8 cellular contexts compared by ENCODE assay signal in genomic region chr17:56913000-56913866, GRCh38. TPM values are rescaled to one million over a fixed set of nuclear protein-coding genes. Genes with fewer than 3 reads are reported as not detected.
DNase-seq lines count a peak whose midpoint lies in the region; ATAC-seq lines count a peak whose summit lies in the region.

No MANE protein-coding gene starts in this region.

- H3K36me3 Mint-ChIP-seq in natural killer cell treated with Interleukin-12 subunit alpha and Interleukin-12 subunit beta and Interleukin-15 and Interleukin-18, amount 100 ng/mL, for 72 hours, result peaks cover 23% of the 10 kb centered on the region

- H3K4me1 Mint-ChIP-seq in natural killer cell treated with Interleukin-12 subunit alpha and Interleukin-12 subunit beta and Interleukin-15 and Interleukin-18, amount 100 ng/mL, for 72 hours (ENCODE audit: low read depth in 2 of 2), result peaks cover 55 to 56% of the 10 kb centered on the region in 2 donors

- H3K9me3 Mint-ChIP-seq in natural killer cell treated with Interleukin-12 subunit alpha and Interleukin-12 subunit beta and Interleukin-15 and Interleukin-18, amount 100 ng/mL, for 72 hours, result peaks cover 4% of the 10 kb centered on the region

- ATAC-seq in GM19452 (IDR thresholded peaks at IDR 0.05; ENCODE audit: unreplicated experiment), result peak; percentile 48
- ATAC-seq in HG03442 (IDR thresholded peaks at IDR 0.05; ENCODE audit: unreplicated experiment), result peak; percentile 33
- peak; percentile 53 for ATAC-seq in esophagus mucosa
- peak; percentile 53 to 59 for ATAC-seq in natural killer cell treated with Interleukin-12 subunit alpha and Interleukin-12 subunit beta and Interleukin-15 and Interleukin-18, amount 100 ng/mL, for 72 hours

- peak overlapping the region; percentile 95 for H3K4me3 Mint-ChIP-seq in natural killer cell treated with Interleukin-12 subunit alpha and Interleukin-12 subunit beta and Interleukin-15 and Interleukin-18, amount 100 ng/mL, for 72 hours

- peak overlapping the region; percentile 87 to 96 for H3K27ac Mint-ChIP-seq in natural killer cell treated with Interleukin-12 subunit alpha and Interleukin-12 subunit beta and Interleukin-15 and Interleukin-18, amount 100 ng/mL, for 72 hours

- no peaks in the 10 kb centered on the region for H3K27me3 Mint-ChIP-seq in natural killer cell treated with Interleukin-12 subunit alpha and Interleukin-12 subunit beta and Interleukin-15 and Interleukin-18, amount 100 ng/mL, for 72 hours

- DNase-seq in DMS53 (lab: John Stamatoyannopoulos, UW) (peak; percentile 77), T follicular helper cell (ENCODE audit: low read depth) (peak; percentile 3), COLO829 (ENCODE audit: low spot score) (no peak), GM19240 (ENCODE audit: insufficient read length, low spot score) (no peak)
- DNase-seq in natural killer cell treated with Interleukin-12 subunit alpha and Interleukin-12 subunit beta and Interleukin-15 and Interleukin-18, amount 100 ng/mL, for 72 hours (ENCODE audit: low spot score), result no peak

RNA-seq across cellular contexts. Expression of gene TRIM25, which starts 0.6 kb away (rescaled TPM):
- 50.6 TPM for total RNA-seq in esophagus mucosa
- 100 to 1,000 TPM in 1 of 2 donors, 10 to 100 TPM in 1; 45.9 to 104 TPM for total RNA-seq in natural killer cell treated with Interleukin-12 subunit alpha and Interleukin-12 subunit beta and Interleukin-15 and Interleukin-18, amount 100 ng/mL, for 72 hours

RNA-seq across cellular contexts. Expression of gene COIL, which starts 47.6 kb away (rescaled TPM):
- 9.8 TPM for total RNA-seq in esophagus mucosa
- total RNA-seq in natural killer cell treated with Interleukin-12 subunit alpha and Interleukin-12 subunit beta and Interleukin-15 and Interleukin-18, amount 100 ng/mL, for 72 hours, result 10 to 100 TPM; 18.5 to 18.9 TPM

Comparison
In these comparisons a context has a peak if more than half of its experiments do, and no peak if none do; other contexts are left out.
1. DNase-seq: peak in DMS53 (single experiment) and T follicular helper cell (single experiment); none in natural killer cell treated with Interleukin-12 subunit alpha and Interleukin-12 subunit beta and Interleukin-15 and Interleukin-18, amount 100 ng/mL, for 72 hours (single experiment), COLO829 (single experiment) and GM19240 (single experiment).
2. Peak in every context shown above with its lines, with median percentiles within 50 percentile points of each other: ATAC-seq.